In genomic region chr1:155320661-155321576, GRCh38 we compare ENCODE assay signal across 8 cellular contexts. TPM values are rescaled to one million over a fixed set of nuclear protein-coding genes. Genes with fewer than 3 reads are reported as not detected.
A peak's percentile ranks its signal among the peaks of the same experiment; 100 is the strongest.
DNase-seq lines count a peak whose midpoint lies in the region; ATAC-seq and TF ChIP-seq lines count a peak whose summit lies in the region.

Gene RUSC1 (plus strand): TSS chr1:155320894. CDS start chr1:155321774, 880 bp downstream.

- no peaks in the 10 kb centered on the region for H3K27me3 Mint-ChIP-seq in activated B cell treated with CpG ODN at 0.5 μM for 24 hours

- in situ Hi-C loops in mammary epithelial cell (cut with MboI; ENCODE audit: low sequenced_read_pairs in 2 of 2) (no loop called here), gastrocnemius medialis (cut with MboI; ENCODE audit: low sequenced_read_pairs in 4 of 4) (no loop called here)

- H3K4me1 Mint-ChIP-seq in activated B cell treated with CpG ODN at 0.5 μM for 24 hours, result peaks cover 36% of the 10 kb centered on the region

- H3K9ac ChIP-seq in HUES6 (ENCODE audit: low read length) (peak within 1 kb of the TSS; percentile 18), mammary epithelial cell (ENCODE audit: insufficient read depth, low read length) (no peak within 1 kb of the TSS)

- dilution Hi-C loops in mammary epithelial cell (cut with HindIII; ENCODE audit: low sequenced_read_pairs), result loop anchor here (5.0 kb wide), 1 partner anchor 34 kb away; no protein-coding TSS in a partner anchor

- H3K36me3 Mint-ChIP-seq in activated B cell treated with CpG ODN at 0.5 μM for 24 hours (ENCODE audit: low read depth), result peaks cover 31% of the 10 kb centered on the region

- H3K4me1 ChIP-seq in HUES6 (ENCODE audit: control insufficient read depth, insufficient read depth, low read length) (peaks cover 28% of the 10 kb centered on the region), mammary epithelial cell (ENCODE audit: insufficient read depth, low read length) (peaks cover 19% of the 10 kb centered on the region), gastrocnemius medialis (peaks cover 16 to 39% of the 10 kb centered on the region in 2 donors)

- H3K9me3 Mint-ChIP-seq in activated B cell treated with CpG ODN at 0.5 μM for 24 hours, result no peaks in the 10 kb centered on the region

- H3K27ac ChIP-seq in HUES6 (ENCODE audit: low read depth, low read length) (no peak within 1 kb of the TSS), mammary epithelial cell (ENCODE audit: insufficient read depth, low read depth, low read length) (no peak within 1 kb of the TSS), gastrocnemius medialis (peak within 1 kb of the TSS; percentile 82 to 96 (median 87))

- peak in 1 of 2 donors; percentile 28 for TF ChIP-seq POLR2A in gastrocnemius medialis (IDR thresholded peaks at IDR 0.05)

- intact Hi-C loops in activated B cell treated with CpG ODN at 0.5 μM for 24 hours (cut with micrococcal nuclease) (loop anchor here (5.0 kb wide), 2 partner anchors 129 to 234 kb away; no protein-coding TSS in a partner anchor), mammary epithelial cell (cut with micrococcal nuclease) (loop anchor here (10.0 kb wide), 1 partner anchor 244 kb away; the partner anchor contains the start of gene ASH1L), gastrocnemius medialis (cut with DNase I; ENCODE audit: low total_unique reads) (loop anchor here (5.0 kb wide), 2 partner anchors 271 to 536 kb away; partner anchors contain the start of genes GON4L and SYT11)

- H3K4me3 Mint-ChIP-seq in activated B cell treated with CpG ODN at 0.5 μM for 24 hours, result peak within 1 kb of the TSS; percentile 74

- 34% methylated on average over 13 of the region's 50 CpGs for WGBS in mammary epithelial cell (ENCODE audit: low coverage, missing lambda C conversion rate)

- POLR2A ChIA-PET in activated B cell treated with CpG ODN at 0.5 μM for 24 hours (lab: Charles Lee), result interaction anchor here (0.7 to 3.4 kb wide), 7 partner anchors 10 to 70 kb away, joined by 3 to 12 read pairs (median 5); partner anchors contain the start of genes CLK2, ENTREP3, FDPS and SCAMP3

- H4K20me1 ChIP-seq in mammary epithelial cell (ENCODE audit: insufficient read depth, low read length), result no peaks in the 10 kb centered on the region

- H2AFZ ChIP-seq in mammary epithelial cell (ENCODE audit: low read depth, low read length), result no peak within 1 kb of the TSS

- CTCF ChIA-PET in activated B cell treated with CpG ODN at 0.5 μM for 24 hours (lab: Charles Lee), result interaction anchor here (1.5 to 5.9 kb wide), 3 partner anchors 13 to 114 kb away, joined by 4 to 79 read pairs (median 6); partner anchors contain the start of genes FDPS and THBS3
- CTCF ChIA-PET in mammary epithelial cell (lab: Charles Lee; ENCODE audit: low non-redundant PET), result interaction anchor here (0.5 kb wide), 1 partner anchor 1431 kb away, joined by 4 read pairs; no protein-coding TSS in a partner anchor

- H3K79me2 ChIP-seq in mammary epithelial cell (ENCODE audit: insufficient read depth, low read length), result peaks cover 21% of the 10 kb centered on the region

- peak; percentile 48 for ATAC-seq in activated B cell treated with CpG ODN at 0.5 μM for 24 hours (ENCODE audit: low read depth)
- no peak for ATAC-seq in gastrocnemius medialis
- ATAC-seq in GM19324 (IDR thresholded peaks at IDR 0.05; ENCODE audit: low FRiP score, unreplicated experiment), result no peak

- H3K4me3 ChIP-seq in HUES6 (ENCODE audit: low read depth, low read length) (peak within 1 kb of the TSS; percentile 87), mammary epithelial cell (replicated peaks in 1 of 3; ENCODE audit: insufficient read depth in 1 of 3, low read depth in 2 of 3, low read length in 3 of 3) (peak within 1 kb of the TSS in 1 of 3 experiments; percentile 21), iPS-18c (ENCODE audit: insufficient read depth, low read depth, low read length) (peak within 1 kb of the TSS; percentile 99), gastrocnemius medialis (peak within 1 kb of the TSS; percentile 56 to 88 (median 72))

- no TSS peak for BruUV-seq in mammary epithelial cell (replicated peaks; lab: Mats Ljungman, UMichigan)

- H3K36me3 ChIP-seq in HUES6 (ENCODE audit: control insufficient read depth, insufficient read depth, low read length) (peaks cover 43% of the 10 kb centered on the region), mammary epithelial cell (ENCODE audit: insufficient read depth, low read length) (peaks cover 23% of the 10 kb centered on the region), gastrocnemius medialis (peaks cover 0 to 9% of the 10 kb centered on the region in 2 donors)

- H3K27me3 ChIP-seq in HUES6 (ENCODE audit: control insufficient read depth, insufficient read depth, low read length) (peaks cover 9% of the 10 kb centered on the region; the same call in 1 of the 2 replicates), mammary epithelial cell (ENCODE audit: insufficient read depth, low read length) (no peaks in the 10 kb centered on the region), gastrocnemius medialis (no peaks in the 10 kb centered on the region)

- peak within 1 kb of the TSS; percentile 6 for H3K4me2 ChIP-seq in mammary epithelial cell (ENCODE audit: insufficient read depth, low read depth, low read length)

- H3K9me3 ChIP-seq in HUES6 (ENCODE audit: control insufficient read depth, insufficient read depth, low read depth, low read length) (no peaks in the 10 kb centered on the region), mammary epithelial cell (replicated peaks; ENCODE audit: insufficient read depth, low read length) (no peaks in the 10 kb centered on the region), iPS-18c (ENCODE audit: control insufficient read depth, insufficient read depth, low read length) (no peaks in the 10 kb centered on the region), gastrocnemius medialis (no peaks in the 10 kb centered on the region)

- peak within 1 kb of the TSS; percentile 53 for H3K27ac Mint-ChIP-seq in activated B cell treated with CpG ODN at 0.5 μM for 24 hours

- DNase-seq in AG08396 (ENCODE audit: low spot score) (peak; percentile 84), activated B cell treated with CpG ODN at 0.5 μM for 24 hours (peak; percentile 70), mammary epithelial cell (no peak), gastrocnemius medialis (peak; percentile 36 to 61), OCI-M2 (lab: John Stamatoyannopoulos, UW; ENCODE audit: unreplicated experiment) (no peak)

- TF ChIP-seq CTCF in activated B cell treated with CpG ODN at 0.5 μM for 24 hours (IDR thresholded peaks at IDR 0.05) (no peak), mammary epithelial cell (conservative IDR thresholded peaks at IDR 0.05 in 1 of 2, IDR thresholded peaks at IDR 0.05 in 1 of 2; ENCODE audit: extremely low read depth in 1 of 2, insufficient read depth in 1 of 2, low read depth in 1 of 2, low read length in 2 of 2) (no peak), gastrocnemius medialis (IDR thresholded peaks at IDR 0.05 in 4 of 5, conservative IDR thresholded peaks at IDR 0.05 in 1 of 5) (no peak)

RNA-seq across cellular contexts. Expression of gene RUSC1, which starts in this region (rescaled TPM):
- 15.0 TPM in 2 replicates for total RNA-seq in activated B cell treated with CpG ODN at 0.5 μM for 24 hours
- total RNA-seq in mammary epithelial cell, result 10 to 100 TPM; 22.5 to 33.8 TPM
- polyA plus RNA-seq in mammary epithelial cell, result 45.2 TPM
- 18.2 TPM for polyA minus RNA-seq in mammary epithelial cell
- total RNA-seq in gastrocnemius medialis, result 10 to 100 TPM in 2 of 4 donors, 1 to 10 TPM in 2; 7.4 to 11.5 (median 9.4) TPM

Comparison
In these comparisons a context has a peak if more than half of its experiments do, and no peak if none do; other contexts are left out.
1. DNase-seq: peak in AG08396 (single experiment), activated B cell treated with CpG ODN at 0.5 μM for 24 hours (single experiment) and gastrocnemius medialis (2 of 2); none in mammary epithelial cell (single experiment) and OCI-M2 (single experiment).
2. H3K27ac ChIP-seq: peak in gastrocnemius medialis (4 of 4); none in HUES6 (single experiment) and mammary epithelial cell (single experiment).